Comparison of ENCODE assay signal across 8 cellular contexts in genomic region chr14:51989293-51990234, GRCh38. TPM values are rescaled to one million over a fixed set of nuclear protein-coding genes. Genes with fewer than 3 reads are reported as not detected.
A peak's percentile ranks its signal among the peaks of the same experiment; 100 is the strongest.
DNase-seq lines count a peak whose midpoint lies in the region; ATAC-seq and TF ChIP-seq lines count a peak whose summit lies in the region.

Gene RTRAF (plus strand): TSS chr14:51989546. CDS start chr14:51989640, 94 bp downstream.

- intact Hi-C loops in activated B cell treated with CpG ODN at 0.5 μM for 24 hours (cut with micrococcal nuclease): loop anchor here (1.0 to 10.0 kb wide), 7 partner anchors 83 to 1164 kb away; partner anchors contain the start of genes DDHD1, FRMD6, GPR137C and TMX1

- H3K4me3 Mint-ChIP-seq in activated B cell treated with CpG ODN at 0.5 μM for 24 hours: peak within 1 kb of the TSS; percentile 98

- no peaks in the 10 kb centered on the region; the same call in 1 of the 2 replicates for H3K9me3 ChIP-seq in AG04450 (ENCODE audit: control insufficient read depth, insufficient read depth, low read length)

- H3K27ac Mint-ChIP-seq in activated B cell treated with CpG ODN at 0.5 μM for 24 hours: peak within 1 kb of the TSS; percentile 93

- H3K4me3 ChIP-seq in AG04450 (ENCODE audit: low read depth, low read length): peak within 1 kb of the TSS; percentile 90

- H3K9me3 Mint-ChIP-seq in activated B cell treated with CpG ODN at 0.5 μM for 24 hours: no peaks in the 10 kb centered on the region

- H3K27ac ChIP-seq in AG04450 (ENCODE audit: low read depth, low read length) (no peak within 1 kb of the TSS), caudate nucleus (ENCODE audit: low read depth, low read length) (peak within 1 kb of the TSS; percentile 72)

- CTCF ChIA-PET in AG04450 (lab: Charles Lee): interaction anchor here (1.4 kb wide), 1 partner anchor 11 kb away, joined by 4 read pairs; no protein-coding TSS in a partner anchor
- CTCF ChIA-PET in activated B cell treated with CpG ODN at 0.5 μM for 24 hours (lab: Charles Lee): interaction anchor here (3.3 kb wide), 1 partner anchor 10 kb away, joined by 10 read pairs; no protein-coding TSS in a partner anchor

- no peak for TF ChIP-seq CTCF in AG04450 (IDR thresholded peaks at IDR 0.05; ENCODE audit: low read depth, low read length)
- no peak for TF ChIP-seq CTCF in activated B cell treated with CpG ODN at 0.5 μM for 24 hours (IDR thresholded peaks at IDR 0.05)

- ATAC-seq in GM18907 (IDR thresholded peaks at IDR 0.05; ENCODE audit: unreplicated experiment) (peak; percentile 94), HG03159 (IDR thresholded peaks at IDR 0.05; ENCODE audit: unreplicated experiment) (peak; percentile 92), activated B cell treated with CpG ODN at 0.5 μM for 24 hours (ENCODE audit: low read depth) (peak; percentile 97)

- no peaks in the 10 kb centered on the region for H3K27me3 ChIP-seq in AG04450 (ENCODE audit: control insufficient read depth, insufficient read depth, low read length)

- POLR2A ChIA-PET in AG04450 (lab: Yijun Ruan, JAX) (no interaction called here), activated B cell treated with CpG ODN at 0.5 μM for 24 hours (lab: Charles Lee) (interaction anchor here (0.8 to 1.0 kb wide), 3 partner anchors 129 to 145 kb away, joined by 3 to 4 read pairs (median 3); partner anchors contain the start of gene GNG2)

- H3K36me3 Mint-ChIP-seq in activated B cell treated with CpG ODN at 0.5 μM for 24 hours (ENCODE audit: low read depth): peaks cover 32% of the 10 kb centered on the region

- peak; percentile 85 for DNase-seq in AG04450 (ENCODE audit: low read depth, low spot score)
- DNase-seq in NCI-H2227 treated with DMSO at 0.1 percent for 48 hours (lab: John Stamatoyannopoulos, UW): peak; percentile 91
- peak; percentile 86 for DNase-seq in activated B cell treated with CpG ODN at 0.5 μM for 24 hours
- peak in 60 of 61 donors; percentile 42 to 96 (median 88) for DNase-seq in caudate nucleus (lab: John Stamatoyannopoulos, UW)
- peak; percentile 92 for DNase-seq in inferior parietal cortex (ENCODE audit: extremely low spot score)
- DNase-seq in stimulated activated CD4-positive, alpha-beta T cell treated with anti-CD3 and anti-CD28 coated beads, Interleukin-12 subunit alpha, Interleukin-12 subunit beta, amount 100 ng/mL, for 24 hours (ENCODE audit: low read depth in 2 of 2): peak; percentile 81 to 89

- peaks cover 37% of the 10 kb centered on the region for H3K4me1 Mint-ChIP-seq in activated B cell treated with CpG ODN at 0.5 μM for 24 hours

- H3K27me3 Mint-ChIP-seq in activated B cell treated with CpG ODN at 0.5 μM for 24 hours: no peaks in the 10 kb centered on the region

RNA-seq across cellular contexts. Expression of gene RTRAF, which starts in this region (rescaled TPM):
- 366 and 400 TPM in 2 replicates for polyA plus RNA-seq in AG04450 (2011; rRNA removed)
- polyA minus RNA-seq in AG04450 (2011; rRNA and poly(A)+ RNA removed): 129 and 138 TPM in 2 replicates
- 160 and 163 TPM in 2 replicates for total RNA-seq in activated B cell treated with CpG ODN at 0.5 μM for 24 hours
